1 cellular context compared by ENCODE assay signal in the genomic region with DNA sequence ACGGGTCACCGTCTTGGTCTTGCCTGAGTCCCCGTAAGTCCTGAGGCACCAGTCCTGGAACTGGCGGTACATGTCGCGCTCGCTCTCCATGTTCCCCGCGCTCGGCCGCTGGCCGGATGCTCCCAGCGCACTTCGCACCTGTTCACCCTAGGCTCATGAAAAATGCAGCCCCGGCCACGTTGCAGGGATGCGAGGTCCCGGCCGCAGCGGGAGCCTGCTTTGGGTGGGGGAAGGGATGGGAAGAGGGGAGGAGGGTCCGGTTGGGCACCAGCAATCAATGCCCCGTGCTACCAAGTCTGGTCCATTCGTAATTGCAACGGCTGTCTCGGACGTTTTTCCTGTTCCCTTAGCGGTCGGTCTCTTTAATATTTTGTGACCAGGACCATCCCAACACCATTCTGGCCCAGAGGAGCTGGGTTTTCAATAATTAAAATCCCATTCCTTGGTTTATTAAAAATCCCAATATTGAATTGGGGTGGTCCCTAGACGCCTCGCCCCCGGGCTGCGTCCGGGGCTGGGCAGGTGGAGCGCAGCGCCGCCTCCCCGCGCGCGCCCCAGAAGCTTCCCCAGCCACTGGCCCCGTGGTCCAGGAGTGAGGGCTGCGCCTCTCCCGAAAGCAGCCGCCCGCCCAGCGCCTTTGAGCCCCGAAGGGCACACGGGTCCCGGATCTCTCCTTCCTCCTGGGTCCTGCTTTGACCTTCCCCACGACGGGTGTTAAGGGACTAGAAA.
TF ChIP-seq lines count a peak whose summit lies in the region.

No MANE protein-coding gene starts in this region.

TF ChIP-seq in H1, 55 proteins besides CTCF, POLR2A, EP300 and RAD21 (continued from another document):
- TF ChIP-seq YY1 (IDR thresholded peaks at IDR 0.05; ENCODE audit: low read depth, low read length) (no peak), GTF2F1 (IDR thresholded peaks at IDR 0.05; ENCODE audit: borderline replicate concordance, low read depth, low read length) (no peak), EZH2 (IDR thresholded peaks at IDR 0.05; ENCODE audit: low read depth, low read length, severe bottlenecking) (peak; percentile 13), SRF (IDR thresholded peaks at IDR 0.05; ENCODE audit: low read depth, low read length) (no peak), RXRA (IDR thresholded peaks at IDR 0.05; ENCODE audit: insufficient read depth, low read depth, low read length) (no peak), CREB1 (IDR thresholded peaks at IDR 0.05) (0 out of 2 replicates have a peak, but pooled peaks have one; percentile 3), NRF1 (IDR thresholded peaks at IDR 0.05; ENCODE audit: low read depth, low read length) (no peak), HDAC6 (IDR thresholded peaks at IDR 0.05; ENCODE audit: low read depth, low read length) (no peak), ZNF274 (IDR thresholded peaks at IDR 0.05; ENCODE audit: borderline replicate concordance, extremely low read depth, low read length) (no peak), POLR2AphosphoS5 (IDR thresholded peaks at IDR 0.05; ENCODE audit: low read depth, low read length) (no peak), KDM4A (IDR thresholded peaks at IDR 0.05; ENCODE audit: low read depth, low read length, severe bottlenecking) (peak; percentile 79), SIRT6 (IDR thresholded peaks at IDR 0.05; ENCODE audit: low read length) (no peak), SUZ12 (IDR thresholded peaks at IDR 0.05; ENCODE audit: low read length) (peak; percentile 26), RNF2 (IDR thresholded peaks at IDR 0.05; ENCODE audit: borderline replicate concordance, low read depth, low read length, missing control alignments, poor library complexity, severe bottlenecking) (peak; percentile 62), CTBP2 (IDR thresholded peaks at IDR 0.05; ENCODE audit: borderline replicate concordance, insufficient read depth, insufficient read length, low read length) (no peak), CHD1 (IDR thresholded peaks at IDR 0.05; ENCODE audit: low read depth, low read length) (no peak), JUN (IDR thresholded peaks at IDR 0.05; ENCODE audit: low read depth, low read length) (no peak), TAF7 (optimal IDR thresholded peaks at IDR 0.05; ENCODE audit: borderline replicate concordance, low read depth, low read length) (no peak), RBBP5 (IDR thresholded peaks at IDR 0.05; ENCODE audit: borderline replicate concordance, low read depth, low read length) (0 out of 2 replicates have a peak, but pooled peaks have one; percentile 50), GABPA (IDR thresholded peaks at IDR 0.05; ENCODE audit: borderline replicate concordance, insufficient read depth, low read length) (no peak), ASH2L (IDR thresholded peaks at IDR 0.05; ENCODE audit: low read length) (no peak), BCL11A (IDR thresholded peaks at IDR 0.05; ENCODE audit: low read depth in 2 of 2, low read length in 2 of 2) (no peak), SIX5 (IDR thresholded peaks at IDR 0.05; ENCODE audit: low read depth, low read length) (no peak), TAF1 (IDR thresholded peaks at IDR 0.05; ENCODE audit: low read depth, low read length) (no peak), HDAC2 (IDR thresholded peaks at IDR 0.05; ENCODE audit: borderline replicate concordance in 1 of 2, low read depth in 2 of 2, low read length in 2 of 2) (peak in 1 of 2 experiments; percentile 32; a peak in 1 of 4 replicates)
- TF ChIP-seq, protein P1, sequence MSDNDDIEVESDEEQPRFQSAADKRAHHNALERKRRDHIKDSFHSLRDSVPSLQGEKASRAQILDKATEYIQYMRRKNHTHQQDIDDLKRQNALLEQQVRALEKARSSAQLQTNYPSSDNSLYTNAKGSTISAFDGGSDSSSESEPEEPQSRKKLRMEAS (IDR thresholded peaks at IDR 0.05): peak; percentile 98
- TF ChIP-seq, protein P2, sequence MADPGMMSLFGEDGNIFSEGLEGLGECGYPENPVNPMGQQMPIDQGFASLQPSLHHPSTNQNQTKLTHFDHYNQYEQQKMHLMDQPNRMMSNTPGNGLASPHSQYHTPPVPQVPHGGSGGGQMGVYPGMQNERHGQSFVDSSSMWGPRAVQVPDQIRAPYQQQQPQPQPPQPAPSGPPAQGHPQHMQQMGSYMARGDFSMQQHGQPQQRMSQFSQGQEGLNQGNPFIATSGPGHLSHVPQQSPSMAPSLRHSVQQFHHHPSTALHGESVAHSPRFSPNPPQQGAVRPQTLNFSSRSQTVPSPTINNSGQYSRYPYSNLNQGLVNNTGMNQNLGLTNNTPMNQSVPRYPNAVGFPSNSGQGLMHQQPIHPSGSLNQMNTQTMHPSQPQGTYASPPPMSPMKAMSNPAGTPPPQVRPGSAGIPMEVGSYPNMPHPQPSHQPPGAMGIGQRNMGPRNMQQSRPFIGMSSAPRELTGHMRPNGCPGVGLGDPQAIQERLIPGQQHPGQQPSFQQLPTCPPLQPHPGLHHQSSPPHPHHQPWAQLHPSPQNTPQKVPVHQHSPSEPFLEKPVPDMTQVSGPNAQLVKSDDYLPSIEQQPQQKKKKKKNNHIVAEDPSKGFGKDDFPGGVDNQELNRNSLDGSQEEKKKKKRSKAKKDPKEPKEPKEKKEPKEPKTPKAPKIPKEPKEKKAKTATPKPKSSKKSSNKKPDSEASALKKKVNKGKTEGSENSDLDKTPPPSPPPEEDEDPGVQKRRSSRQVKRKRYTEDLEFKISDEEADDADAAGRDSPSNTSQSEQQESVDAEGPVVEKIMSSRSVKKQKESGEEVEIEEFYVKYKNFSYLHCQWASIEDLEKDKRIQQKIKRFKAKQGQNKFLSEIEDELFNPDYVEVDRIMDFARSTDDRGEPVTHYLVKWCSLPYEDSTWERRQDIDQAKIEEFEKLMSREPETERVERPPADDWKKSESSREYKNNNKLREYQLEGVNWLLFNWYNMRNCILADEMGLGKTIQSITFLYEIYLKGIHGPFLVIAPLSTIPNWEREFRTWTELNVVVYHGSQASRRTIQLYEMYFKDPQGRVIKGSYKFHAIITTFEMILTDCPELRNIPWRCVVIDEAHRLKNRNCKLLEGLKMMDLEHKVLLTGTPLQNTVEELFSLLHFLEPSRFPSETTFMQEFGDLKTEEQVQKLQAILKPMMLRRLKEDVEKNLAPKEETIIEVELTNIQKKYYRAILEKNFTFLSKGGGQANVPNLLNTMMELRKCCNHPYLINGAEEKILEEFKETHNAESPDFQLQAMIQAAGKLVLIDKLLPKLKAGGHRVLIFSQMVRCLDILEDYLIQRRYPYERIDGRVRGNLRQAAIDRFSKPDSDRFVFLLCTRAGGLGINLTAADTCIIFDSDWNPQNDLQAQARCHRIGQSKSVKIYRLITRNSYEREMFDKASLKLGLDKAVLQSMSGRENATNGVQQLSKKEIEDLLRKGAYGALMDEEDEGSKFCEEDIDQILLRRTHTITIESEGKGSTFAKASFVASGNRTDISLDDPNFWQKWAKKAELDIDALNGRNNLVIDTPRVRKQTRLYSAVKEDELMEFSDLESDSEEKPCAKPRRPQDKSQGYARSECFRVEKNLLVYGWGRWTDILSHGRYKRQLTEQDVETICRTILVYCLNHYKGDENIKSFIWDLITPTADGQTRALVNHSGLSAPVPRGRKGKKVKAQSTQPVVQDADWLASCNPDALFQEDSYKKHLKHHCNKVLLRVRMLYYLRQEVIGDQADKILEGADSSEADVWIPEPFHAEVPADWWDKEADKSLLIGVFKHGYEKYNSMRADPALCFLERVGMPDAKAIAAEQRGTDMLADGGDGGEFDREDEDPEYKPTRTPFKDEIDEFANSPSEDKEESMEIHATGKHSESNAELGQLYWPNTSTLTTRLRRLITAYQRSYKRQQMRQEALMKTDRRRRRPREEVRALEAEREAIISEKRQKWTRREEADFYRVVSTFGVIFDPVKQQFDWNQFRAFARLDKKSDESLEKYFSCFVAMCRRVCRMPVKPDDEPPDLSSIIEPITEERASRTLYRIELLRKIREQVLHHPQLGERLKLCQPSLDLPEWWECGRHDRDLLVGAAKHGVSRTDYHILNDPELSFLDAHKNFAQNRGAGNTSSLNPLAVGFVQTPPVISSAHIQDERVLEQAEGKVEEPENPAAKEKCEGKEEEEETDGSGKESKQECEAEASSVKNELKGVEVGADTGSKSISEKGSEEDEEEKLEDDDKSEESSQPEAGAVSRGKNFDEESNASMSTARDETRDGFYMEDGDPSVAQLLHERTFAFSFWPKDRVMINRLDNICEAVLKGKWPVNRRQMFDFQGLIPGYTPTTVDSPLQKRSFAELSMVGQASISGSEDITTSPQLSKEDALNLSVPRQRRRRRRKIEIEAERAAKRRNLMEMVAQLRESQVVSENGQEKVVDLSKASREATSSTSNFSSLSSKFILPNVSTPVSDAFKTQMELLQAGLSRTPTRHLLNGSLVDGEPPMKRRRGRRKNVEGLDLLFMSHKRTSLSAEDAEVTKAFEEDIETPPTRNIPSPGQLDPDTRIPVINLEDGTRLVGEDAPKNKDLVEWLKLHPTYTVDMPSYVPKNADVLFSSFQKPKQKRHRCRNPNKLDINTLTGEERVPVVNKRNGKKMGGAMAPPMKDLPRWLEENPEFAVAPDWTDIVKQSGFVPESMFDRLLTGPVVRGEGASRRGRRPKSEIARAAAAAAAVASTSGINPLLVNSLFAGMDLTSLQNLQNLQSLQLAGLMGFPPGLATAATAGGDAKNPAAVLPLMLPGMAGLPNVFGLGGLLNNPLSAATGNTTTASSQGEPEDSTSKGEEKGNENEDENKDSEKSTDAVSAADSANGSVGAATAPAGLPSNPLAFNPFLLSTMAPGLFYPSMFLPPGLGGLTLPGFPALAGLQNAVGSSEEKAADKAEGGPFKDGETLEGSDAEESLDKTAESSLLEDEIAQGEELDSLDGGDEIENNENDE (IDR thresholded peaks at IDR 0.05; ENCODE audit: insufficient replicate concordance, low read length): no peak
- TF ChIP-seq, protein P3, sequence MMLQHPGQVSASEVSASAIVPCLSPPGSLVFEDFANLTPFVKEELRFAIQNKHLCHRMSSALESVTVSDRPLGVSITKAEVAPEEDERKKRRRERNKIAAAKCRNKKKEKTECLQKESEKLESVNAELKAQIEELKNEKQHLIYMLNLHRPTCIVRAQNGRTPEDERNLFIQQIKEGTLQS (IDR thresholded peaks at IDR 0.05; ENCODE audit: insufficient read depth, low read depth, low read length): no peak
- TF ChIP-seq, protein P4, sequence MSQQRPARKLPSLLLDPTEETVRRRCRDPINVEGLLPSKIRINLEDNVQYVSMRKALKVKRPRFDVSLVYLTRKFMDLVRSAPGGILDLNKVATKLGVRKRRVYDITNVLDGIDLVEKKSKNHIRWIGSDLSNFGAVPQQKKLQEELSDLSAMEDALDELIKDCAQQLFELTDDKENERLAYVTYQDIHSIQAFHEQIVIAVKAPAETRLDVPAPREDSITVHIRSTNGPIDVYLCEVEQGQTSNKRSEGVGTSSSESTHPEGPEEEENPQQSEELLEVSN (IDR thresholded peaks at IDR 0.05): peak; percentile 98
